Comparison of ENCODE assay signal across 12 cellular contexts in genomic region chr3:40120067-40120692, GRCh38.
"Had no signal": no experiment of that assay in that cellular context is flagged by ENCODE, and none has a peak within 500 bp of the region (broad histone marks: within the 10 kb centered on the region; RNA-seq: fewer than 3 reads in every experiment).

No MANE protein-coding gene starts in this region.

- H3K27me3 ChIP-seq: body of pancreas, neutrophil, spleen, tibial nerve had no signal

- ATAC-seq: body of pancreas, WTC11 had no signal

- DNase-seq: activated CD4-positive, alpha-beta T cell treated with anti-CD3 and anti-CD28 coated beads for 48 hours; activated naive CD4-positive, alpha-beta T cell treated with Interleukin-2 at 50 U/mL for 16 hours; body of pancreas; endodermal cell; erythroblast; glutamatergic neuron; left ventricle myocardium inferior; spleen; stimulated activated CD4-positive, alpha-beta T cell treated with anti-CD3 and anti-CD28 coated beads, Interleukin-1b, Interleukin-23, amount 100 ng/mL, for 48 hours had no signal

- H3K36me3 ChIP-seq: left ventricle myocardium inferior, neutrophil, spleen, tibial nerve had no signal

- H3K4me3 ChIP-seq: body of pancreas, left ventricle myocardium inferior, spleen, tibial nerve had no signal

- H3K9me3 ChIP-seq: body of pancreas, left ventricle myocardium inferior, neutrophil, spleen, tibial nerve had no signal

- H3K4me1 ChIP-seq: left ventricle myocardium inferior, spleen had no signal

- H3K27ac ChIP-seq: body of pancreas, left ventricle myocardium inferior, neutrophil, spleen had no signal
